16 cellular contexts compared by ENCODE assay signal in genomic region chr5:172048170-172048422, GRCh38. TPM values are rescaled to one million over a fixed set of nuclear protein-coding genes. Genes with fewer than 3 reads are reported as not detected.
DNase-seq lines count a peak whose midpoint lies in the region; ATAC-seq and TF ChIP-seq lines count a peak whose summit lies in the region.
"Had no signal": no experiment of that assay in that cellular context is flagged by ENCODE, and none has a peak within 500 bp of the region (broad histone marks: within the 10 kb centered on the region; RNA-seq: fewer than 3 reads in every experiment).

No MANE protein-coding gene starts in this region.

- peaks cover 77% of the 10 kb centered on the region for H3K36me3 Mint-ChIP-seq in activated naive CD4-positive, alpha-beta T cell treated with anti-CD3 and anti-CD28 coated beads, Interleukin-2, amount 10 ng/mL, durations not matched to agents 7 days and 5 days
- H3K36me3 Mint-ChIP-seq in central memory CD8-positive, alpha-beta T cell (ENCODE audit: insufficient read depth), result peaks cover 91% of the 10 kb centered on the region
- H3K36me3 Mint-ChIP-seq in natural killer cell, result peaks cover 30% of the 10 kb centered on the region

- no peak for ATAC-seq in central memory CD8-positive, alpha-beta T cell (replicated peaks; ENCODE audit: extremely low read depth, poor library complexity, severe bottlenecking)
- ATAC-seq in natural killer cell, result no peak
- ATAC-seq: A549 had no signal

- no peaks in the 10 kb centered on the region for H3K4me1 Mint-ChIP-seq in activated naive CD4-positive, alpha-beta T cell treated with anti-CD3 and anti-CD28 coated beads, Interleukin-2, amount 10 ng/mL, durations not matched to agents 7 days and 5 days
- H3K4me1 Mint-ChIP-seq in central memory CD8-positive, alpha-beta T cell, result peaks cover 20% of the 10 kb centered on the region
- H3K4me1 Mint-ChIP-seq in natural killer cell, result peaks cover 18 to 23% of the 10 kb centered on the region in 2 donors

- no peaks in the 10 kb centered on the region for H3K27me3 Mint-ChIP-seq in activated naive CD4-positive, alpha-beta T cell treated with anti-CD3 and anti-CD28 coated beads, Interleukin-2, amount 10 ng/mL, durations not matched to agents 7 days and 5 days
- H3K27me3 Mint-ChIP-seq in central memory CD8-positive, alpha-beta T cell, result no peaks in the 10 kb centered on the region
- H3K27me3 Mint-ChIP-seq in natural killer cell (ENCODE audit: low read depth in 2 of 2), result no peaks in the 10 kb centered on the region

- H3K4me3 Mint-ChIP-seq in activated naive CD4-positive, alpha-beta T cell treated with anti-CD3 and anti-CD28 coated beads, Interleukin-2, amount 10 ng/mL, durations not matched to agents 7 days and 5 days, result no peak overlapping the region
- peak overlapping the region; percentile 40 for H3K4me3 Mint-ChIP-seq in central memory CD8-positive, alpha-beta T cell
- no peak overlapping the region for H3K4me3 Mint-ChIP-seq in natural killer cell

- peaks cover 0 to 17% of the 10 kb centered on the region in 2 experiments; a peak in 2 of 3 replicates for H3K36me3 ChIP-seq in HEK293 (ENCODE audit: control insufficient read depth in 2 of 2, insufficient read depth in 1 of 2, low read length in 2 of 2)

- H3K27ac ChIP-seq in HEK293 (ENCODE audit: extremely low read depth, low read depth, low read length), result no peak overlapping the region
- H3K27ac ChIP-seq: A549, PC-9, SJCRH30 had no signal

- H3K9me3 ChIP-seq in HEK293 (ENCODE audit: control insufficient read depth, insufficient read depth, low read depth, low read length), result no peaks in the 10 kb centered on the region
- H3K9me3 ChIP-seq: A549 had no signal

- TF ChIP-seq CTCF in HEK293 (tag by site-specific recombination; IDR thresholded peaks at IDR 0.05) (no peak), natural killer cell (IDR thresholded peaks at IDR 0.05) (no peak), GM20000 (IDR thresholded peaks at IDR 0.05; ENCODE audit: extremely low read depth, missing control alignments) (no peak)

- CTCF ChIA-PET in activated naive CD4-positive, alpha-beta T cell treated with anti-CD3 and anti-CD28 coated beads, Interleukin-2, amount 10 ng/mL, durations not matched to agents 7 days and 5 days (lab: Charles Lee), result interaction anchor here (0.8 to 2.6 kb wide), 2 partner anchors 9 to 12 kb away, joined by 3 to 9 read pairs; no protein-coding TSS in a partner anchor
- CTCF ChIA-PET in HEK293 (lab: Yijun Ruan, JAX), result interaction anchor here (0.7 to 1.5 kb wide), 2 partner anchors 11 to 67 kb away, joined by 5 to 10 read pairs; no protein-coding TSS in a partner anchor

- no peak overlapping the region for H3K4me3 ChIP-seq in HEK293 (ENCODE audit: low read depth, low read length)
- H3K4me3 ChIP-seq: A549, PC-9, SJCRH30 had no signal

- H3K27ac Mint-ChIP-seq in activated naive CD4-positive, alpha-beta T cell treated with anti-CD3 and anti-CD28 coated beads, Interleukin-2, amount 10 ng/mL, durations not matched to agents 7 days and 5 days, result peak overlapping the region; percentile 11
- H3K27ac Mint-ChIP-seq in central memory CD8-positive, alpha-beta T cell (ENCODE audit: low read depth), result peak overlapping the region; percentile 72
- H3K27ac Mint-ChIP-seq in natural killer cell, result peak overlapping the region; percentile 72 to 88

- no peaks in the 10 kb centered on the region for H3K9me3 Mint-ChIP-seq in activated naive CD4-positive, alpha-beta T cell treated with anti-CD3 and anti-CD28 coated beads, Interleukin-2, amount 10 ng/mL, durations not matched to agents 7 days and 5 days
- H3K9me3 Mint-ChIP-seq in central memory CD8-positive, alpha-beta T cell, result no peaks in the 10 kb centered on the region
- no peaks in the 10 kb centered on the region for H3K9me3 Mint-ChIP-seq in natural killer cell

- POLR2A ChIA-PET in HEK293 (lab: Yijun Ruan, JAX), result no interaction called here

- intact Hi-C loops in natural killer cell (cut with micrococcal nuclease) (no loop called here), head of caudate nucleus (cut with DNase I) (no loop called here)

- no peaks in the 10 kb centered on the region for H3K4me1 ChIP-seq in HEK293 (ENCODE audit: control insufficient read depth, insufficient read depth, low read length)
- H3K4me1 ChIP-seq: A549, SJCRH30 had no signal

- no peak for DNase-seq in activated naive CD4-positive, alpha-beta T cell treated with anti-CD3 and anti-CD28 coated beads, Interleukin-2, amount 10 ng/mL, durations not matched to agents 7 days and 5 days
- DNase-seq in activated naive CD4-positive, alpha-beta T cell treated with anti-CD3 and anti-CD28 coated beads, Interleukin-2, amount 50 U/mL, for 16 hours, result no peak
- DNase-seq in central memory CD8-positive, alpha-beta T cell (ENCODE audit: low spot score in 2 of 2), result no peak
- DNase-seq in natural killer cell, result no peak
- DNase-seq in head of caudate nucleus, result no peak
- no peak for DNase-seq in GM20000 (ENCODE audit: low spot score)
- DNase-seq in COLO668 (lab: John Stamatoyannopoulos, UW; ENCODE audit: unreplicated experiment), result no peak
- DNase-seq: DMS79 treated with DMSO at 0.1 percent for 48 hours, KG1, NCI-H1694 treated with DMSO at 0.1 percent for 48 hours, NCI-H2227 treated with DMSO at 0.1 percent for 48 hours, NCI-H524, PC-9, SJCRH30 had no signal

TF ChIP-seq in HEK293, 187 proteins besides CTCF, POLR2A, EP300 and RAD21:
- TF ChIP-seq ZNF404 (tag by site-specific recombination; IDR thresholded peaks at IDR 0.05), result no peak
- TF ChIP-seq ZNF223 (tag by site-specific recombination; IDR thresholded peaks at IDR 0.05), result no peak
- TF ChIP-seq ZNF10 (tag by site-specific recombination; IDR thresholded peaks at IDR 0.05), result peak; percentile 83; the same call in 1 of the 2 replicates
- TF ChIP-seq ZNF248 (tag by site-specific recombination; IDR thresholded peaks at IDR 0.05), result no peak
- TF ChIP-seq ZSCAN30 (tag by site-specific recombination; IDR thresholded peaks at IDR 0.05), result no peak
- no peak for TF ChIP-seq ZSCAN16 (tag by site-specific recombination; IDR thresholded peaks at IDR 0.05)
- no peak for TF ChIP-seq MEIS1 (CRISPR knock-in tag; IDR thresholded peaks at IDR 0.05; ENCODE audit: borderline replicate concordance)
- TF ChIP-seq, protein P1, sequence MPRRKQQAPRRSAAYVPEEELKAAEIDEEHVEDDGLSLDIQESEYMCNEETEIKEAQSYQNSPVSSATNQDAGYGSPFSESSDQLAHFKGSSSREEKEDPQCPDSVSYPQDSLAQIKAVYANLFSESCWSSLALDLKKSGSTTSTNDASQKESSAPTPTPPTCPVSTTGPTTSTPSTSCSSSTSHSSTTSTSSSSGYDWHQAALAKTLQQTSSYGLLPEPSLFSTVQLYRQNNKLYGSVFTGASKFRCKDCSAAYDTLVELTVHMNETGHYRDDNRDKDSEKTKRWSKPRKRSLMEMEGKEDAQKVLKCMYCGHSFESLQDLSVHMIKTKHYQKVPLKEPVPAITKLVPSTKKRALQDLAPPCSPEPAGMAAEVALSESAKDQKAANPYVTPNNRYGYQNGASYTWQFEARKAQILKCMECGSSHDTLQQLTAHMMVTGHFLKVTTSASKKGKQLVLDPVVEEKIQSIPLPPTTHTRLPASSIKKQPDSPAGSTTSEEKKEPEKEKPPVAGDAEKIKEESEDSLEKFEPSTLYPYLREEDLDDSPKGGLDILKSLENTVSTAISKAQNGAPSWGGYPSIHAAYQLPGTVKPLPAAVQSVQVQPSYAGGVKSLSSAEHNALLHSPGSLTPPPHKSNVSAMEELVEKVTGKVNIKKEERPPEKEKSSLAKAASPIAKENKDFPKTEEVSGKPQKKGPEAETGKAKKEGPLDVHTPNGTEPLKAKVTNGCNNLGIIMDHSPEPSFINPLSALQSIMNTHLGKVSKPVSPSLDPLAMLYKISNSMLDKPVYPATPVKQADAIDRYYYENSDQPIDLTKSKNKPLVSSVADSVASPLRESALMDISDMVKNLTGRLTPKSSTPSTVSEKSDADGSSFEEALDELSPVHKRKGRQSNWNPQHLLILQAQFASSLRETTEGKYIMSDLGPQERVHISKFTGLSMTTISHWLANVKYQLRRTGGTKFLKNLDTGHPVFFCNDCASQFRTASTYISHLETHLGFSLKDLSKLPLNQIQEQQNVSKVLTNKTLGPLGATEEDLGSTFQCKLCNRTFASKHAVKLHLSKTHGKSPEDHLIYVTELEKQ (tag by site-specific recombination; IDR thresholded peaks at IDR 0.05; ENCODE audit: borderline replicate concordance), result no peak
- TF ChIP-seq ZNF837 (tag by site-specific recombination; IDR thresholded peaks at IDR 0.05), result no peak

RNA-seq across cellular contexts. Expression of gene FBXW11, which starts 41.7 kb away (rescaled TPM):
- total RNA-seq in natural killer cell, result 10 to 100 TPM; 26.7 to 40.3 (median 39.5) TPM

Comparison
In these comparisons a context has a peak if more than half of its experiments do, and no peak if none do; other contexts are left out.
1. H3K27ac Mint-ChIP-seq: peak in every context shown above with its lines; median percentile 80 in natural killer cell; 72 in central memory CD8-positive, alpha-beta T cell; 11 in activated naive CD4-positive, alpha-beta T cell treated with anti-CD3 and anti-CD28 coated beads, Interleukin-2, amount 10 ng/mL, durations not matched to agents 7 days and 5 days.